In genomic region chr2:216606551-216607527, GRCh38 we compare ENCODE assay signal across 8 cellular contexts. TPM values are rescaled to one million over a fixed set of nuclear protein-coding genes. Genes with fewer than 3 reads are reported as not detected.
A peak's percentile ranks its signal among the peaks of the same experiment; 100 is the strongest.
DNase-seq lines count a peak whose midpoint lies in the region; ATAC-seq, FAIRE-seq and TF ChIP-seq lines count a peak whose summit lies in the region.

No MANE protein-coding gene starts in this region.

- no peak overlapping the region for H3K9ac ChIP-seq in HepG2 (ENCODE audit: insufficient read depth, low read depth, low read length)

- no peak for TF ChIP-seq EP300 in HepG2 (IDR thresholded peaks at IDR 0.05; ENCODE audit: low read depth in 2 of 2, low read length in 2 of 2)
- no peak for TF ChIP-seq EP300 in HepG2 (CRISPR knock-in tag; IDR thresholded peaks at IDR 0.05; ENCODE audit: borderline replicate concordance)

- no peak for TF ChIP-seq POLR2A in HepG2 (IDR thresholded peaks at IDR 0.05; ENCODE audit: insufficient read depth in 1 of 2, low read depth in 2 of 2, low read length in 2 of 2)
- no peak for TF ChIP-seq POLR2A in H54 (IDR thresholded peaks at IDR 0.05; ENCODE audit: low read depth, low read length)

- H3K27ac ChIP-seq in left ventricle myocardium inferior (replicated peaks): no peak overlapping the region
- no peak overlapping the region for H3K27ac ChIP-seq in HepG2 (ENCODE audit: extremely low read length, insufficient read depth, low read length)
- no peak overlapping the region for H3K27ac ChIP-seq in effector memory CD4-positive, alpha-beta T cell (ENCODE audit: insufficient read depth, low read length, poor library complexity, severe bottlenecking)

- 58% methylated on average over 30 of the region's 30 CpGs for WGBS in HepG2 (ENCODE audit: low lambda C conversion rate)

- no peaks in the 10 kb centered on the region for H3K79me2 ChIP-seq in HepG2 (ENCODE audit: insufficient read depth, low read length)

- BruUV-seq in HepG2 (replicated peaks; lab: Mats Ljungman, UMichigan): no TSS peak

- H4K20me1 ChIP-seq in HepG2 (ENCODE audit: insufficient read depth, low read length): no peaks in the 10 kb centered on the region

- CTCF ChIA-PET in HepG2 (lab: Yijun Ruan, JAX; ENCODE audit: low intra/inter-chr PET ratio, low total read pairs): no interaction called here

- H3K4me1 ChIP-seq in left ventricle myocardium inferior (no peaks in the 10 kb centered on the region), HepG2 (ENCODE audit: insufficient read depth, low read length) (peaks cover 18% of the 10 kb centered on the region)
- no peaks in the 10 kb centered on the region for H3K4me1 ChIP-seq in effector memory CD4-positive, alpha-beta T cell (ENCODE audit: control insufficient read depth, insufficient read depth, low read length, poor library complexity, severe bottlenecking)

- H3K27me3 ChIP-seq in left ventricle myocardium inferior (ENCODE audit: low read depth): no peaks in the 10 kb centered on the region
- peaks cover 0 to 54% of the 10 kb centered on the region in 2 experiments; a peak in 3 of 5 replicates for H3K27me3 ChIP-seq in HepG2 (ENCODE audit: control insufficient read depth in 1 of 2, insufficient read depth in 2 of 2, low read length in 2 of 2)
- H3K27me3 ChIP-seq in effector memory CD4-positive, alpha-beta T cell (replicated peaks; ENCODE audit: control insufficient read depth, insufficient read depth, low read length, poor library complexity, severe bottlenecking): no peaks in the 10 kb centered on the region

- H3K4me3 ChIP-seq in left ventricle myocardium inferior: peak overlapping the region; percentile 19
- no peak overlapping the region for H3K4me3 ChIP-seq in HepG2 (replicated peaks in 1 of 3; ENCODE audit: insufficient read depth in 1 of 3, low read depth in 2 of 3, low read length in 3 of 3)
- H3K4me3 ChIP-seq in effector memory CD4-positive, alpha-beta T cell (ENCODE audit: insufficient read depth, low read depth, low read length, poor library complexity, severe bottlenecking): no peak overlapping the region

- intact Hi-C loops in left ventricle myocardium inferior (cut with micrococcal nuclease) (no loop called here), cardiac septum (cut with DNase I) (no loop called here), HepG2 (cut with micrococcal nuclease; ENCODE audit: unreplicated experiment) (no loop called here)

- DNase-seq in left ventricle myocardium inferior (no peak), cardiac septum (ENCODE audit: low spot score) (no peak), HepG2 (ENCODE audit: low spot score) (no peak), H54 (ENCODE audit: insufficient read length, low spot score) (no peak), urothelium cell line (ENCODE audit: low spot score) (no peak)
- peak; percentile 18 to 26 for DNase-seq in activated CD4-positive, alpha-beta T cell treated with anti-CD3 and anti-CD28 coated beads for 4 hours
- no peak for DNase-seq in effector memory CD4-positive, alpha-beta T cell

- no peak overlapping the region for H3K4me2 ChIP-seq in HepG2 (ENCODE audit: low read depth, low read length)

- no peak for TF ChIP-seq RAD21 in HepG2 (CRISPR knock-in tag; IDR thresholded peaks at IDR 0.05)

- FAIRE-seq in HepG2 (lab: Jason Lieb, UNC): no peak
- FAIRE-seq in H54 (lab: Jason Lieb, UNC): no peak
- no peak for FAIRE-seq in urothelium cell line (lab: Jason Lieb, UNC)

- TF ChIP-seq CTCF in left ventricle myocardium inferior (IDR thresholded peaks at IDR 0.05; ENCODE audit: borderline replicate concordance) (no peak), HepG2 (CRISPR knock-in tag; IDR thresholded peaks at IDR 0.05) (no peak)

- H3K36me3 ChIP-seq in left ventricle myocardium inferior (no peaks in the 10 kb centered on the region), HepG2 (replicated peaks in 1 of 2; ENCODE audit: control insufficient read depth in 1 of 2, insufficient read depth in 2 of 2, low read length in 2 of 2) (no peaks in the 10 kb centered on the region)
- no peaks in the 10 kb centered on the region for H3K36me3 ChIP-seq in effector memory CD4-positive, alpha-beta T cell (ENCODE audit: control insufficient read depth, insufficient read depth, low read length)

- in situ Hi-C loops in HepG2 (cut with HindIII; ENCODE audit: extremely low pct_ligation_motif_present, low pct_unique_long_range_greater_than_20kb): no loop called here

- H2AFZ ChIP-seq in HepG2 (ENCODE audit: low read length): no peak overlapping the region

- ATAC-seq in HG03442 (IDR thresholded peaks at IDR 0.05; ENCODE audit: unreplicated experiment) (peak; percentile 91), HepG2 (peak; percentile 55; the same call in 2 of the 3 replicates)

- POLR2A ChIA-PET in HepG2 (lab: Yijun Ruan, JAX): interaction anchor here (1.2 kb wide), 1 partner anchor 108 kb away, joined by 3 read pairs; the partner anchor contains the start of gene RPL37A

- no peaks in the 10 kb centered on the region for H3K9me3 ChIP-seq in left ventricle myocardium inferior (replicated peaks)
- H3K9me3 ChIP-seq in HepG2 (ENCODE audit: low read length): no peaks in the 10 kb centered on the region
- H3K9me3 ChIP-seq in effector memory CD4-positive, alpha-beta T cell (ENCODE audit: control insufficient read depth, low read length): no peaks in the 10 kb centered on the region

TF ChIP-seq in HepG2, 621 proteins besides CTCF, POLR2A, EP300 and RAD21:
- TF ChIP-seq RFX1 (IDR thresholded peaks at IDR 0.05): no peak
- TF ChIP-seq ZNF33A (CRISPR knock-in tag; IDR thresholded peaks at IDR 0.05; ENCODE audit: borderline replicate concordance): 0 out of 2 replicates have a peak, but pooled peaks have one; percentile 33

RNA-seq across cellular contexts. Expression of gene IGFBP2, which starts 26.4 kb away (rescaled TPM):
- 136 TPM for total RNA-seq in left ventricle myocardium inferior
- total RNA-seq in cardiac septum: 785 TPM
- total RNA-seq in HepG2 (2016; rRNA removed; fragmentation: Illumina TruSeq; extraction: Trizol): 0.45 and 2.0 TPM in 2 replicates
- 0.79 and 0.81 TPM in 2 replicates for total RNA-seq in HepG2 (2016; cell fraction: cytosol; rRNA removed; fragmentation: Illumina TruSeq; extraction: Trizol; ENCODE audit: low read depth)
- 0.83 and 1.8 TPM in 2 replicates for total RNA-seq in HepG2 (2016; cell fraction: insoluble cytoplasmic fraction; rRNA removed; fragmentation: Illumina TruSeq; extraction: Trizol)
- 0.68 and 1.4 TPM in 2 replicates for total RNA-seq in HepG2 (2016; cell fraction: membrane; rRNA removed; fragmentation: Illumina TruSeq; extraction: Trizol)
- total RNA-seq in HepG2 (2016; cell fraction: nucleus; rRNA removed; fragmentation: Illumina TruSeq; extraction: Trizol): 1.2 and 2.0 TPM in 2 replicates
- 5.8 and 11.4 TPM in 2 replicates for polyA plus RNA-seq in HepG2 (2011; rRNA removed)
- polyA plus RNA-seq in HepG2 (2011; cell fraction: cytosol; rRNA removed): 8.5 and 9.3 TPM in 2 replicates
- polyA plus RNA-seq in HepG2 (2011; cell fraction: nucleus; rRNA removed): 3.3 and 6.4 TPM in 2 replicates
- 18.9 and 24.8 TPM in 2 replicates for polyA plus RNA-seq in HepG2 (2012)
- 0.59 and 1.1 TPM in 2 replicates for polyA plus RNA-seq in HepG2 (2016; cell fraction: cytosol; fragmentation: Illumina TruSeq; extraction: Trizol; ENCODE audit: low read depth)
- 0.91 and 1.3 TPM in 2 replicates for polyA plus RNA-seq in HepG2 (2016; cell fraction: insoluble cytoplasmic fraction; fragmentation: Illumina TruSeq; extraction: Trizol; ENCODE audit: low read depth)
- 1.1 and 1.2 TPM in 2 replicates for polyA plus RNA-seq in HepG2 (2016; cell fraction: membrane; fragmentation: Illumina TruSeq; extraction: Trizol; ENCODE audit: low read depth)
- 3.8 and 3.9 TPM in 2 replicates for polyA plus RNA-seq in HepG2 (2016; cell fraction: nucleus; fragmentation: Illumina TruSeq; extraction: Trizol; ENCODE audit: insufficient read depth, low read depth)
- polyA minus RNA-seq in HepG2 (2011; rRNA and poly(A)+ RNA removed; ENCODE audit: low replicate concordance): 0.19 and 1.9 TPM in 2 replicates
- polyA minus RNA-seq in HepG2 (2011; cell fraction: cytosol; rRNA and poly(A)+ RNA removed): 1.7 and 3.2 TPM in 2 replicates
- 0.52 and 0.99 TPM in 2 replicates for polyA minus RNA-seq in HepG2 (2011; cell fraction: nucleus; rRNA and poly(A)+ RNA removed)

Comparison
In these comparisons a context has a peak if more than half of its experiments do, and no peak if none do; other contexts are left out.
1. DNase-seq: peak in activated CD4-positive, alpha-beta T cell treated with anti-CD3 and anti-CD28 coated beads for 4 hours (2 of 2); none in left ventricle myocardium inferior (single experiment), cardiac septum (single experiment), HepG2 (single experiment), H54 (single experiment), urothelium cell line (single experiment) and effector memory CD4-positive, alpha-beta T cell (0 of 3).
2. RNA of gene IGFBP2, which starts 26.4 kb away (total RNA-seq): 785 TPM in cardiac septum (single experiment) and 136 TPM in left ventricle myocardium inferior (single experiment); 0.45 to 2.0 TPM in HepG2; every median in the first group is over 10 times any median in the second.